Comparison of ENCODE assay signal across 22 cellular contexts in the genomic region with DNA sequence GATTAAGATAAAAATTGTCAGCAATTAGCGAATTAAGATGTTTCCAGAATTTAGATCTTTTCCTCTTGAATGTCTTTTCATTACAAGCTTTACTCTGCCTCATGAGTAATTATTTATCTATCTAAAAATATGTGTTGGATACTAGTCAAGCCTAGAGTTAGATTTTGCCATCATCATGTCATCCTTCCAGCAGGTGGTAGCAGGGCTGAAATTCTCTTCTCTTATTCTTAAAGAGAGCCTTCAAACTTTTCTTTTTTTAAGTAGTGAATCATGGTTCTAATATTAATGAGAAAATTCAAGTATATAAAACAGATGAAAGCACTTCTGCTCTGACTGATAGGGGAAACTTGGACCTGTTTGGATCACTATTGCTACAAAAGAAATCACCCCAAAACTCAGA.
"Had no signal": no experiment of that assay in that cellular context is flagged by ENCODE, and none has a peak within 500 bp of the region (broad histone marks: within the 10 kb centered on the region; RNA-seq: fewer than 3 reads in every experiment).

No MANE protein-coding gene starts in this region.

- ATAC-seq: activated CD4-positive, alpha-beta T cell treated with anti-CD3 and anti-CD28 coated beads for 36 hours; left lung; naive thymus-derived CD4-positive, alpha-beta T cell; psoas muscle; T-cell had no signal

- H3K27me3 ChIP-seq: esophagus muscularis mucosa, left lung, suprapubic skin, tibial artery had no signal

- H2AFZ ChIP-seq: parathyroid adenoma had no signal

- H3K79me2 ChIP-seq: parathyroid adenoma had no signal

- H3K9me3 ChIP-seq: left lung, psoas muscle, suprapubic skin, tibial artery had no signal

- H3K9ac ChIP-seq: parathyroid adenoma had no signal

- H3K36me3 ChIP-seq: suprapubic skin had no signal

- H3K27ac ChIP-seq: esophagus muscularis mucosa, parathyroid adenoma, psoas muscle, suprapubic skin, tibial artery had no signal

- H3K4me1 ChIP-seq: parathyroid adenoma, psoas muscle, suprapubic skin had no signal

- DNase-seq: activated CD4-positive, alpha-beta T cell treated with anti-CD3 and anti-CD28 coated beads for 36 hours; activated CD4-positive, CD25-positive, alpha-beta regulatory T cell; activated gamma-delta T cell; activated naive CD4-positive, alpha-beta T cell treated with anti-CD3 and anti-CD28 coated beads, Interleukin-2, amount 50 U/mL, for 16 hours; amygdala; central memory CD4-positive, alpha-beta T cell; dermis blood vessel endothelial cell; effector CD4-positive, alpha-beta T cell; kidney glomerular epithelial cell; left lung; mammary epithelial cell; naive thymus-derived CD4-positive, alpha-beta T cell; occipital lobe; psoas muscle; stimulated activated CD4-positive, alpha-beta T cell treated with anti-CD3 and anti-CD28 coated beads, Interleukin-15, amount 100 ng/mL, for 24 hours; stimulated activated CD4-positive, alpha-beta T cell treated with anti-CD3 and anti-CD28 coated beads, Interleukin-2, amount 100 ng/mL, for 24 hours; stimulated activated naive CD4-positive, alpha-beta T cell; T-cell; tibial artery had no signal

- H3K4me3 ChIP-seq: esophagus muscularis mucosa, left lung, psoas muscle, suprapubic skin, tibial artery had no signal
